Comparison of ENCODE assay signal across 9 cellular contexts in genomic region chr4:74159397-74159709, GRCh38. TPM values are rescaled to one million over a fixed set of nuclear protein-coding genes. Genes with fewer than 3 reads are reported as not detected.
DNase-seq lines count a peak whose midpoint lies in the region; ATAC-seq, FAIRE-seq and TF ChIP-seq lines count a peak whose summit lies in the region.
"Had no signal": no experiment of that assay in that cellular context is flagged by ENCODE, and none has a peak within 500 bp of the region (broad histone marks: within the 10 kb centered on the region; RNA-seq: fewer than 3 reads in every experiment).

No MANE protein-coding gene starts in this region.

- no peaks in the 10 kb centered on the region for H3K4me1 ChIP-seq in BE2C
- H3K4me1 ChIP-seq in K562 (replicated peaks in 1 of 2; ENCODE audit: control insufficient read depth in 2 of 2, insufficient read depth in 2 of 2, low read length in 2 of 2), result peaks cover 4 to 5% of the 10 kb centered on the region in 2 experiments; a peak in 4 of 5 replicates
- peaks cover 6 to 9% of the 10 kb centered on the region in 2 donors for H3K4me1 ChIP-seq in naive thymus-derived CD4-positive, alpha-beta T cell (ENCODE audit: control insufficient read depth in 2 of 2, insufficient read depth in 2 of 2, low read length in 2 of 2)

- peaks cover 0 to 20% (median 0%) of the 10 kb centered on the region in 5 donors for H3K27me3 Mint-ChIP-seq in naive thymus-derived CD4-positive, alpha-beta T cell

- TF ChIP-seq CTCF in BE2C (IDR thresholded peaks at IDR 0.05; ENCODE audit: low read depth, low read length) (no peak), HL-60 (IDR thresholded peaks at IDR 0.05; ENCODE audit: insufficient read depth, low read length) (no peak), K562 (IDR thresholded peaks at IDR 0.05 in 2 of 3, conservative IDR thresholded peaks at IDR 0.05 in 1 of 3; ENCODE audit: insufficient read depth in 2 of 3, low read depth in 1 of 3, low read length in 3 of 3) (no peak), GM10266 (IDR thresholded peaks at IDR 0.05; ENCODE audit: control insufficient read depth, insufficient read depth, low read depth, missing control alignments) (no peak)

- TF ChIP-seq POLR2A in K562 (conservative IDR thresholded peaks at IDR 0.05), result no peak

- WGBS in K562 (ENCODE audit: insufficient coverage, low coverage, missing lambda C conversion rate), result 0% methylated on average over 1 of the region's 1 CpG

- no peak for TF ChIP-seq RAD21 in K562 (CRISPR knock-in tag; conservative IDR thresholded peaks at IDR 0.05 in 1 of 2, IDR thresholded peaks at IDR 0.05 in 1 of 2)

- CTCF ChIA-PET in K562 (lab: Yijun Ruan, JAX; ENCODE audit: low intra/inter-chr PET ratio), result no interaction called here
- CTCF ChIA-PET in naive thymus-derived CD4-positive, alpha-beta T cell (lab: Charles Lee), result interaction anchor here (0.7 kb wide), 1 partner anchor 517 kb away, joined by 3 read pairs; no protein-coding TSS in a partner anchor

- peaks cover 69% of the 10 kb centered on the region for H3K79me2 ChIP-seq in K562 (ENCODE audit: control insufficient read depth, insufficient read depth, low read length)

- H4K20me1 ChIP-seq in K562 (replicated peaks; ENCODE audit: control insufficient read depth, insufficient read depth, low read length), result 0 out of 2 replicates have a peak, but pooled peaks cover 6% of the 10 kb centered on the region

- no peaks in the 10 kb centered on the region for H3K9me3 Mint-ChIP-seq in naive thymus-derived CD4-positive, alpha-beta T cell

- POLR2A ChIA-PET in K562 (lab: Yijun Ruan, JAX), result interaction anchor here (1.4 to 1.6 kb wide), 3 partner anchors 8 to 14 kb away, joined by 3 to 4 read pairs (median 4); no protein-coding TSS in a partner anchor
- POLR2A ChIA-PET in naive thymus-derived CD4-positive, alpha-beta T cell (lab: Charles Lee), result interaction anchor here (0.5 kb wide), 1 partner anchor 933 kb away, joined by 3 read pairs; no protein-coding TSS in a partner anchor

- H3K4me3 ChIP-seq in BE2C (ENCODE audit: low read depth, low read length) (peak overlapping the region; percentile 92), HL-60 (replicated peaks; ENCODE audit: insufficient read depth, low read length) (peak overlapping the region; percentile 51), K562 (peak overlapping the region; percentile 70)
- no peak overlapping the region for H3K4me3 ChIP-seq in naive thymus-derived CD4-positive, alpha-beta T cell (ENCODE audit: low read length)

- intact Hi-C loops in K562 (cut with micrococcal nuclease), result no loop called here
- intact Hi-C loops in naive thymus-derived CD4-positive, alpha-beta T cell (cut with micrococcal nuclease), result loop anchor here (2.0 to 5.0 kb wide), 4 partner anchors 468 to 1988 kb away; partner anchors contain the start of genes ANKRD17 (in 1 of the 2), COX18 (in 1 of the 2) and NUP54 (in 1 of the 2)

- no peaks in the 10 kb centered on the region for H3K9me1 ChIP-seq in K562 (ENCODE audit: control insufficient read depth, insufficient read depth, low read length)

- no peak overlapping the region for H2AFZ ChIP-seq in K562 (ENCODE audit: low read depth, low read length)

- H3K4me3 Mint-ChIP-seq in naive thymus-derived CD4-positive, alpha-beta T cell, result peak overlapping the region; percentile 54 to 95 (median 88)

- no peak for FAIRE-seq in K562 (lab: Jason Lieb, UNC)

- H3K9me3 ChIP-seq in BE2C (no peaks in the 10 kb centered on the region), K562 (replicated peaks; ENCODE audit: control insufficient read depth, insufficient read depth, low read depth, low read length) (no peaks in the 10 kb centered on the region)
- H3K9me3 ChIP-seq in naive thymus-derived CD4-positive, alpha-beta T cell (ENCODE audit: control insufficient read depth in 2 of 3, low read length in 3 of 3), result no peaks in the 10 kb centered on the region
- H3K9me3 ChIP-seq: adrenal gland had no signal

- no peak for TF ChIP-seq EP300 in K562 (IDR thresholded peaks at IDR 0.05; ENCODE audit: low read length)

- no TSS peak for BruUV-seq in K562 (replicated peaks; lab: Mats Ljungman, UMichigan)

- peaks cover 10 to 48% (median 26%) of the 10 kb centered on the region in 7 donors for H3K4me1 Mint-ChIP-seq in naive thymus-derived CD4-positive, alpha-beta T cell

- H3K27ac ChIP-seq in HL-60 (replicated peaks) (no peak overlapping the region), K562 (ENCODE audit: extremely low read depth, low read depth, low read length) (peak overlapping the region; percentile 97; the same call in 2 of the 3 replicates)
- no peak overlapping the region for H3K27ac ChIP-seq in naive thymus-derived CD4-positive, alpha-beta T cell (ENCODE audit: low read depth, low read length)

- H3K4me2 ChIP-seq in K562 (ENCODE audit: insufficient read depth, low read length), result peak overlapping the region; percentile 99

- DNase-seq in BE2C (no peak), HL-60 (ENCODE audit: low read depth in 1 of 2, low spot score in 1 of 2) (no peak), K562 (ENCODE audit: extremely low read depth in 1 of 4, low spot score in 3 of 4) (no peak), AML-193 (lab: John Stamatoyannopoulos, UW) (no peak), left lobe of liver (ENCODE audit: low spot score) (no peak), SW 1271 (lab: John Stamatoyannopoulos, UW) (no peak), GM10266 (ENCODE audit: extremely low spot score) (no peak)
- DNase-seq in naive thymus-derived CD4-positive, alpha-beta T cell, result no peak
- DNase-seq: adrenal gland had no signal

- H3K27me3 ChIP-seq in BE2C (peaks cover 3% of the 10 kb centered on the region; the same call in 1 of the 2 replicates), HL-60 (ENCODE audit: insufficient read depth, poor library complexity, severe bottlenecking) (no peaks in the 10 kb centered on the region), K562 (ENCODE audit: control insufficient read depth in 2 of 2, insufficient read depth in 2 of 2, low read length in 2 of 2) (no peaks in the 10 kb centered on the region)
- H3K27me3 ChIP-seq in naive thymus-derived CD4-positive, alpha-beta T cell (ENCODE audit: control insufficient read depth in 2 of 2, insufficient read depth in 2 of 2, low read length in 2 of 2), result no peaks in the 10 kb centered on the region
- H3K27me3 ChIP-seq: adrenal gland had no signal

- peak overlapping the region in 5 of 9 donors; percentile 4 to 96 (median 90) for H3K27ac Mint-ChIP-seq in naive thymus-derived CD4-positive, alpha-beta T cell

- peak overlapping the region; percentile 56 to 97; a peak in 3 of 4 replicates for H3K9ac ChIP-seq in K562 (ENCODE audit: insufficient read depth in 1 of 2, low read depth in 2 of 2, low read length in 2 of 2)

- ATAC-seq in K562, result no peak
- no peak for ATAC-seq in naive thymus-derived CD4-positive, alpha-beta T cell
- ATAC-seq in left lobe of liver, result no peak

- peaks cover 0 to 19% (median 7%) of the 10 kb centered on the region in 5 donors for H3K36me3 Mint-ChIP-seq in naive thymus-derived CD4-positive, alpha-beta T cell

- in situ Hi-C loops in K562 (cut with MboI), result no loop called here

- H3K36me3 ChIP-seq in BE2C (peaks cover 14% of the 10 kb centered on the region), K562 (ENCODE audit: control insufficient read depth, insufficient read depth, low read length) (peaks cover 39% of the 10 kb centered on the region)
- H3K36me3 ChIP-seq in naive thymus-derived CD4-positive, alpha-beta T cell (ENCODE audit: control insufficient read depth in 2 of 3, insufficient read depth in 3 of 3, low read length in 3 of 3), result no peaks in the 10 kb centered on the region

TF ChIP-seq in K562, 482 proteins besides CTCF, POLR2A, EP300 and RAD21 (continues in another document):
- no peak for TF ChIP-seq NCOA1 (IDR thresholded peaks at IDR 0.05; ENCODE audit: low read depth)
- TF ChIP-seq RCOR1 (IDR thresholded peaks at IDR 0.05; ENCODE audit: borderline replicate concordance in 1 of 2, low read depth in 2 of 2, low read length in 2 of 2), result no peak

RNA-seq across cellular contexts. Expression of gene MTHFD2L, which starts 1.4 kb away (rescaled TPM):
- polyA plus RNA-seq in BE2C (2012; ENCODE audit: insufficient read depth, insufficient read length, low read depth), result 20.8 TPM
- total RNA-seq in K562 (2011; cell fraction: chromatin; rRNA removed; ENCODE audit: low replicate concordance), result 20.6 and 60.4 TPM in 2 replicates
- total RNA-seq in K562 (2011; cell fraction: nucleolus; rRNA removed), result 15.3 and 17.2 TPM in 2 replicates
- total RNA-seq in K562 (2011; cell fraction: nucleoplasm; rRNA removed), result 39.8 and 80.6 TPM in 2 replicates
- total RNA-seq in K562 (2014; rRNA removed), result 26.7 and 38.1 TPM in 2 replicates
- 32.5 and 35.7 TPM in 2 replicates for total RNA-seq in K562 (2014; rRNA removed; fragmentation: Illumina TruSeq; extraction: Trizol)
- 24.0 and 26.6 TPM in 2 replicates for total RNA-seq in K562 (2015; rRNA removed; fragmentation: Illumina TruSeq; extraction: Trizol)
- total RNA-seq in K562 (2021), result 24.6 and 27.7 TPM in 2 replicates
- 26.3 and 39.0 TPM in 2 replicates for polyA plus RNA-seq in K562 (2011; rRNA removed)
- polyA plus RNA-seq in K562 (2011; cell fraction: cytosol; rRNA removed), result 6.3 and 12.8 TPM in 2 replicates
- 24.4 and 28.3 TPM in 2 replicates for polyA plus RNA-seq in K562 (2011; cell fraction: nucleus; rRNA removed)
- 19.8 and 20.1 TPM in 2 replicates for polyA plus RNA-seq in K562 (2012)
- polyA plus RNA-seq in K562 (2014; fragmentation: Illumina TruSeq; extraction: Trizol), result 19.1 and 19.7 TPM in 2 replicates
- polyA plus RNA-seq in K562 (2014; fragmentation: Nextera tagmentation; extraction: Ambion mirVana), result 10 to 100 TPM; 10.0 to 13.7 TPM
- 26.0 and 29.8 TPM in 2 replicates for polyA plus RNA-seq in K562 (2014; rRNA removed)
- 26.0 and 28.5 TPM in 2 replicates for polyA minus RNA-seq in K562 (2011; rRNA and poly(A)+ RNA removed)
- polyA minus RNA-seq in K562 (2011; cell fraction: cytosol; rRNA and poly(A)+ RNA removed), result 8.8 and 9.2 TPM in 2 replicates
- polyA minus RNA-seq in K562 (2011; cell fraction: nucleus; rRNA and poly(A)+ RNA removed), result 47.9 and 57.3 TPM in 2 replicates
- total RNA-seq in naive thymus-derived CD4-positive, alpha-beta T cell, result 10 to 100 TPM in 4 of 5 experiments, 1 to 10 TPM in 1; 7.5 to 13.7 (median 10.4) TPM
- polyA plus RNA-seq in naive thymus-derived CD4-positive, alpha-beta T cell, result 1 to 10 TPM; 2.3 to 8.1 TPM
- 21.0 TPM for total RNA-seq in left lobe of liver
